In the genomic region with DNA sequence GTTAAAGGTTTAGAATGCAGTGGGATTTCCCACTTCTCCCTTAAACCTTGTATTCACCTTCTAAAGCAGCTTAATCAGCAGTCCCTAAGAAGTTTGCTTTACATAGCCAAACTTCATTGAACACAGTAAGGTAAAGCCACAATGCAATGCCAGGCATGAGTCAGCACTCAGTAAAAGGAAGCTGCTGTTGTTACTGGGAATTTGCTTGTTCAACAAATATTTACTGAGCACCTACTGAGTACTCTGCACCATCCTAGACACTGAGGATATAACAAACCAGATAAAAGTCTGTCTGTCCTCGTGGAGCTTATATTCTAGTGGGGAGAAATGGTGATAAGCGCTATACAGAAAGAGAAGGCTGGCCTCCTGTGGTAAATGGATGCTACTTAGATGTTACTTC, we compare ENCODE assay signal across 11 cellular contexts.
DNase-seq lines count a peak whose midpoint lies in the region; ATAC-seq, FAIRE-seq and TF ChIP-seq lines count a peak whose summit lies in the region.
"Had no signal": no experiment of that assay in that cellular context is flagged by ENCODE, and none has a peak within 500 bp of the region (broad histone marks: within the 10 kb centered on the region; RNA-seq: fewer than 3 reads in every experiment).

No MANE protein-coding gene starts in this region.

- no peak overlapping the region for H3K27ac Mint-ChIP-seq in T-cell

- no peaks in the 10 kb centered on the region for H3K27me3 Mint-ChIP-seq in T-cell

- DNase-seq in GM19239 (ENCODE audit: insufficient read length, low spot score) (no peak), M059J (ENCODE audit: low read depth) (peak; percentile 58), dermis microvascular lymphatic vessel endothelial cell (ENCODE audit: low read depth in 2 of 2) (peak; percentile 27 to 66), osteoblast (ENCODE audit: insufficient read length, low spot score, missing footprints) (no peak), T-cell (no peak), cerebellar nuclear complex (lab: John Stamatoyannopoulos, UW) (no peak)
- DNase-seq: NCI-H1417 treated with DMSO at 0.1 percent for 48 hours, posterior cingulate gyrus had no signal

- no peak for TF ChIP-seq CTCF in osteoblast (IDR thresholded peaks at IDR 0.05; ENCODE audit: extremely low read depth, low read depth, low read length)

- peaks cover 22% of the 10 kb centered on the region for H3K36me3 ChIP-seq in osteoblast (ENCODE audit: insufficient read depth, low read length)

- no peaks in the 10 kb centered on the region for H3K4me1 Mint-ChIP-seq in T-cell

- FAIRE-seq in GM19239 (lab: Jason Lieb, UNC), result peak; percentile 65
- FAIRE-seq: G401.6 had no signal

- peak overlapping the region; percentile 22 for H3K27ac ChIP-seq in osteoblast (ENCODE audit: low read depth, low read length)

- H3K79me2 ChIP-seq in osteoblast (ENCODE audit: insufficient read depth, low read length), result no peaks in the 10 kb centered on the region

- POLR2A ChIA-PET in T-cell (lab: Charles Lee), result interaction anchor here in 1 of 2 donors (0.6 kb wide), 1 partner anchor 270 kb away, joined by 3 read pairs; no protein-coding TSS in a partner anchor

- peaks cover 19% of the 10 kb centered on the region for H3K36me3 Mint-ChIP-seq in T-cell

- H3K27me3 ChIP-seq in osteoblast (ENCODE audit: insufficient read depth, low read length), result no peaks in the 10 kb centered on the region

- no peaks in the 10 kb centered on the region for H4K20me1 ChIP-seq in osteoblast (ENCODE audit: insufficient read depth, low read length)

- H3K9me3 ChIP-seq in osteoblast (ENCODE audit: low read depth, low read length), result no peaks in the 10 kb centered on the region

- no peak overlapping the region for H3K4me3 Mint-ChIP-seq in T-cell

- H3K9me3 Mint-ChIP-seq in T-cell, result no peaks in the 10 kb centered on the region

- no peak overlapping the region for H3K4me2 ChIP-seq in osteoblast (ENCODE audit: insufficient read depth, low read length)

- no peak overlapping the region for H3K4me3 ChIP-seq in osteoblast (ENCODE audit: insufficient read depth, low read length)

- H2AFZ ChIP-seq in osteoblast (ENCODE audit: low read length), result no peak overlapping the region

- CTCF ChIA-PET in T-cell (lab: Charles Lee), result no interaction called here

- peaks cover 7% of the 10 kb centered on the region for H3K4me1 ChIP-seq in osteoblast (ENCODE audit: insufficient read depth, low read length)

- ATAC-seq in HG02981 (IDR thresholded peaks at IDR 0.05; ENCODE audit: unreplicated experiment) (no peak), T-cell (replicated peaks in 1 of 4) (no peak), GM21717 (IDR thresholded peaks at IDR 0.05; ENCODE audit: unreplicated experiment) (no peak)

Comparison
In these comparisons a context has a peak if more than half of its experiments do, and no peak if none do; other contexts are left out.
1. DNase-seq: peak in M059J (single experiment) and dermis microvascular lymphatic vessel endothelial cell (2 of 2); none in GM19239 (single experiment), osteoblast (single experiment), T-cell (0 of 34) and cerebellar nuclear complex (0 of 2).